17 cellular contexts compared by ENCODE assay signal in genomic region chr2:166126014-166126639, GRCh38. TPM values are rescaled to one million over a fixed set of nuclear protein-coding genes. Genes with fewer than 3 reads are reported as not detected.
DNase-seq lines count a peak whose midpoint lies in the region; ATAC-seq and TF ChIP-seq lines count a peak whose summit lies in the region.
"Had no signal": no experiment of that assay in that cellular context is flagged by ENCODE, and none has a peak within 500 bp of the region (broad histone marks: within the 10 kb centered on the region; RNA-seq: fewer than 3 reads in every experiment).

No MANE protein-coding gene starts in this region.

- POLR2A ChIA-PET in MCF 10A (lab: Yijun Ruan, JAX): interaction anchor here (1.1 kb wide), 1 partner anchor 173 kb away, joined by 10 read pairs; the partner anchor contains the start of gene TTC21B

- no peaks in the 10 kb centered on the region for H3K27me3 ChIP-seq in breast epithelium

- ATAC-seq in activated CD8-positive, alpha-beta memory T cell treated with anti-CD3 and anti-CD28 coated beads, Interleukin-2, amount 10 ng/mL, durations not matched to agents 7 days and 5 days: no peak
- ATAC-seq in HG02623 (IDR thresholded peaks at IDR 0.05; ENCODE audit: unreplicated experiment): no peak

- no TSS peak for BruUV-seq in MCF 10A (replicated peaks; lab: Mats Ljungman, UMichigan)

- H3K27ac Mint-ChIP-seq in MCF 10A (ENCODE audit: low read depth, unreplicated experiment) (no peak overlapping the region), brain (peak overlapping the region in 4 of 5 experiments; percentile 65 to 90 (median 84))
- H3K27ac Mint-ChIP-seq in activated CD8-positive, alpha-beta memory T cell treated with anti-CD3 and anti-CD28 coated beads, Interleukin-2, amount 10 ng/mL, durations not matched to agents 7 days and 5 days: no peak overlapping the region
- H3K27ac Mint-ChIP-seq: activated CD4-positive, alpha-beta T cell treated with anti-CD3 and anti-CD28 coated beads, Interleukin-2, amount 10 ng/mL, durations not matched to agents 24 days and 14 days had no signal

- TF ChIP-seq POLR2A in breast epithelium (IDR thresholded peaks at IDR 0.05): no peak

- no peaks in the 10 kb centered on the region for H3K36me3 ChIP-seq in breast epithelium
- H3K36me3 ChIP-seq: tibial artery had no signal

- DNase-seq in MCF 10A (ENCODE audit: unreplicated experiment) (peak; percentile 72), breast epithelium (ENCODE audit: low spot score in 2 of 2) (no peak), inferior parietal cortex (ENCODE audit: extremely low spot score) (peak; percentile 29), glomerular visceral epithelial cell (ENCODE audit: extremely low spot score) (no peak), GF-D8 (lab: John Stamatoyannopoulos, UW) (no peak)
- DNase-seq in activated CD8-positive, alpha-beta memory T cell treated with anti-CD3 and anti-CD28 coated beads, Interleukin-2, amount 10 ng/mL, durations not matched to agents 7 days and 5 days: no peak
- DNase-seq: ACHN; activated CD4-positive, alpha-beta T cell treated with anti-CD3 and anti-CD28 coated beads, Interleukin-2, amount 10 ng/mL, durations not matched to agents 24 days and 14 days; activated naive CD4-positive, alpha-beta T cell treated with anti-CD3 and anti-CD28 coated beads, Interleukin-2, amount 50 U/mL, for 16 hours; activated T-cell treated with anti-CD3 and anti-CD28 coated beads, Interleukin-2, amount 50 U/mL, for 1 hour; NCI-H1105 treated with DMSO at 0.1 percent for 48 hours; NCI-H510A treated with DMSO at 0.1 percent for 48 hours; PC-9; tibial artery had no signal

- H3K4me1 Mint-ChIP-seq in MCF 10A (ENCODE audit: insufficient read depth, unreplicated experiment): peaks cover 14% of the 10 kb centered on the region
- peaks cover 32% of the 10 kb centered on the region for H3K4me1 Mint-ChIP-seq in brain
- H3K4me1 Mint-ChIP-seq in activated CD8-positive, alpha-beta memory T cell treated with anti-CD3 and anti-CD28 coated beads, Interleukin-2, amount 10 ng/mL, durations not matched to agents 7 days and 5 days: peaks cover 3% of the 10 kb centered on the region
- H3K4me1 Mint-ChIP-seq: activated CD4-positive, alpha-beta T cell treated with anti-CD3 and anti-CD28 coated beads, Interleukin-2, amount 10 ng/mL, durations not matched to agents 24 days and 14 days had no signal

- H3K4me3 Mint-ChIP-seq in MCF 10A (ENCODE audit: unreplicated experiment): no peak overlapping the region
- peak overlapping the region; percentile 41 to 94 (median 88) for H3K4me3 Mint-ChIP-seq in brain
- H3K4me3 Mint-ChIP-seq in activated CD8-positive, alpha-beta memory T cell treated with anti-CD3 and anti-CD28 coated beads, Interleukin-2, amount 10 ng/mL, durations not matched to agents 7 days and 5 days: no peak overlapping the region
- H3K4me3 Mint-ChIP-seq: activated CD4-positive, alpha-beta T cell treated with anti-CD3 and anti-CD28 coated beads, Interleukin-2, amount 10 ng/mL, durations not matched to agents 24 days and 14 days had no signal

- TF ChIP-seq CTCF in MCF 10A (IDR thresholded peaks at IDR 0.05; ENCODE audit: unreplicated experiment): no peak
- TF ChIP-seq CTCF in breast epithelium (IDR thresholded peaks at IDR 0.05): no peak
- no peak for TF ChIP-seq CTCF in brain (conservative IDR thresholded peaks at IDR 0.05)

- H3K4me1 ChIP-seq in breast epithelium: no peaks in the 10 kb centered on the region

- no peak overlapping the region for H3K4me3 ChIP-seq in breast epithelium
- H3K4me3 ChIP-seq: PC-9, tibial artery had no signal

- H3K36me3 Mint-ChIP-seq in MCF 10A (ENCODE audit: insufficient read depth, unreplicated experiment) (no peaks in the 10 kb centered on the region), brain (no peaks in the 10 kb centered on the region)
- H3K36me3 Mint-ChIP-seq in activated CD8-positive, alpha-beta memory T cell treated with anti-CD3 and anti-CD28 coated beads, Interleukin-2, amount 10 ng/mL, durations not matched to agents 7 days and 5 days: no peaks in the 10 kb centered on the region

- H3K27ac ChIP-seq in breast epithelium: no peak overlapping the region
- H3K27ac ChIP-seq: PC-9, tibial artery had no signal

- H3K27me3 Mint-ChIP-seq in MCF 10A (ENCODE audit: insufficient read depth, unreplicated experiment): peaks cover 64% of the 10 kb centered on the region
- peaks cover 3% of the 10 kb centered on the region for H3K27me3 Mint-ChIP-seq in brain
- peaks cover 26% of the 10 kb centered on the region for H3K27me3 Mint-ChIP-seq in activated CD8-positive, alpha-beta memory T cell treated with anti-CD3 and anti-CD28 coated beads, Interleukin-2, amount 10 ng/mL, durations not matched to agents 7 days and 5 days

- H3K9me3 ChIP-seq in breast epithelium: no peaks in the 10 kb centered on the region
- H3K9me3 ChIP-seq: tibial artery had no signal

- CTCF ChIA-PET in MCF 10A (lab: Yijun Ruan, JAX): interaction anchor here (0.6 to 8.8 kb wide), 9 partner anchors 8 to 176 kb away, joined by 3 to 108 read pairs (median 4); partner anchors contain the start of gene TTC21B
- CTCF ChIA-PET in activated CD8-positive, alpha-beta memory T cell treated with anti-CD3 and anti-CD28 coated beads, Interleukin-2, amount 10 ng/mL, durations not matched to agents 7 days and 5 days (lab: Charles Lee): interaction anchor here (0.9 to 2.0 kb wide), 2 partner anchors 171 to 173 kb away, joined by 4 to 5 read pairs; partner anchors contain the start of gene TTC21B

- H3K9me3 Mint-ChIP-seq in MCF 10A (ENCODE audit: unreplicated experiment) (no peaks in the 10 kb centered on the region), brain (no peaks in the 10 kb centered on the region)
- no peaks in the 10 kb centered on the region for H3K9me3 Mint-ChIP-seq in activated CD8-positive, alpha-beta memory T cell treated with anti-CD3 and anti-CD28 coated beads, Interleukin-2, amount 10 ng/mL, durations not matched to agents 7 days and 5 days (ENCODE audit: low read depth)
- H3K9me3 Mint-ChIP-seq: activated CD4-positive, alpha-beta T cell treated with anti-CD3 and anti-CD28 coated beads, Interleukin-2, amount 10 ng/mL, durations not matched to agents 24 days and 14 days had no signal

- intact Hi-C loops in MCF 10A (cut with micrococcal nuclease): no loop called here
- intact Hi-C loops in breast epithelium (cut with DNase I; ENCODE audit: low total_unique reads): no loop called here

RNA-seq across cellular contexts. Expression of gene SCN1A, which starts 1.7 kb away (rescaled TPM):
- total RNA-seq in MCF 10A (2022) (not detected in 2 replicates), breast epithelium (not detected)
- polyA plus RNA-seq in brain (ENCODE audit: insufficient read depth, low read depth, low replicate concordance): 1.0 TPM
- not detected for total RNA-seq in activated CD8-positive, alpha-beta memory T cell treated with anti-CD3 and anti-CD28 coated beads, Interleukin-2, amount 10 ng/mL, durations not matched to agents 7 days and 5 days
- total RNA-seq: activated CD4-positive, alpha-beta T cell treated with anti-CD3 and anti-CD28 coated beads, Interleukin-2, amount 10 ng/mL, durations not matched to agents 24 days and 14 days; mesenteric fat pad; PC-9 had no signal

Comparison
In these comparisons a context has a peak if more than half of its experiments do, and no peak if none do; other contexts are left out.
1. DNase-seq: peak in MCF 10A (single experiment) and inferior parietal cortex (single experiment); none in breast epithelium (0 of 2), glomerular visceral epithelial cell (single experiment), activated CD8-positive, alpha-beta memory T cell treated with anti-CD3 and anti-CD28 coated beads, Interleukin-2, amount 10 ng/mL, durations not matched to agents 7 days and 5 days (single experiment) and GF-D8 (single experiment).
2. H3K27ac Mint-ChIP-seq: peak in brain (4 of 5); none in MCF 10A (single experiment) and activated CD8-positive, alpha-beta memory T cell treated with anti-CD3 and anti-CD28 coated beads, Interleukin-2, amount 10 ng/mL, durations not matched to agents 7 days and 5 days (single experiment).
3. H3K4me3 Mint-ChIP-seq: peak in brain (5 of 5); none in MCF 10A (single experiment) and activated CD8-positive, alpha-beta memory T cell treated with anti-CD3 and anti-CD28 coated beads, Interleukin-2, amount 10 ng/mL, durations not matched to agents 7 days and 5 days (single experiment).